In genomic region chr1:161388639-161389038, GRCh38 we compare ENCODE assay signal across 13 cellular contexts. TPM values are rescaled to one million over a fixed set of nuclear protein-coding genes. Genes with fewer than 3 reads are reported as not detected.
DNase-seq lines count a peak whose midpoint lies in the region; ATAC-seq and TF ChIP-seq lines count a peak whose summit lies in the region.
"Had no signal": no experiment of that assay in that cellular context is flagged by ENCODE, and none has a peak within 500 bp of the region (broad histone marks: within the 10 kb centered on the region; RNA-seq: fewer than 3 reads in every experiment).

No MANE protein-coding gene starts in this region.

- peak overlapping the region; percentile 96 for H3K4me3 Mint-ChIP-seq in activated naive CD4-positive, alpha-beta T cell treated with anti-CD3 and anti-CD28 coated beads for 36 hours
- peak overlapping the region; percentile 84 for H3K4me3 Mint-ChIP-seq in activated CD8-positive, alpha-beta T cell treated with anti-CD3 and anti-CD28 coated beads for 36 hours

- H3K36me3 ChIP-seq in suprapubic skin (no peaks in the 10 kb centered on the region), colonic mucosa (no peaks in the 10 kb centered on the region)
- H3K36me3 ChIP-seq: cardiac muscle cell, neutrophil had no signal

- H3K27ac ChIP-seq in suprapubic skin (peak overlapping the region; percentile 95), colonic mucosa (no peak overlapping the region)

- H3K4me1 Mint-ChIP-seq in activated naive CD4-positive, alpha-beta T cell treated with anti-CD3 and anti-CD28 coated beads for 36 hours (ENCODE audit: low read depth): peaks cover 50% of the 10 kb centered on the region
- peaks cover 40% of the 10 kb centered on the region for H3K4me1 Mint-ChIP-seq in activated CD8-positive, alpha-beta T cell treated with anti-CD3 and anti-CD28 coated beads for 36 hours (ENCODE audit: low read depth)

- peak overlapping the region; percentile 95 for H3K27ac Mint-ChIP-seq in activated naive CD4-positive, alpha-beta T cell treated with anti-CD3 and anti-CD28 coated beads for 36 hours
- no peak overlapping the region for H3K27ac Mint-ChIP-seq in activated CD8-positive, alpha-beta T cell treated with anti-CD3 and anti-CD28 coated beads for 36 hours

- H3K9me3 Mint-ChIP-seq in activated naive CD4-positive, alpha-beta T cell treated with anti-CD3 and anti-CD28 coated beads for 36 hours: no peaks in the 10 kb centered on the region
- no peaks in the 10 kb centered on the region for H3K9me3 Mint-ChIP-seq in activated CD8-positive, alpha-beta T cell treated with anti-CD3 and anti-CD28 coated beads for 36 hours

- no peak for TF ChIP-seq EP300 in suprapubic skin (IDR thresholded peaks at IDR 0.05)

- POLR2A ChIA-PET in activated CD8-positive, alpha-beta T cell treated with anti-CD3 and anti-CD28 coated beads for 36 hours (lab: Charles Lee): interaction anchor here (1.0 to 1.3 kb wide), 2 partner anchors 21 to 56 kb away, joined by 3 read pairs; no protein-coding TSS in a partner anchor

- H3K36me3 Mint-ChIP-seq in activated naive CD4-positive, alpha-beta T cell treated with anti-CD3 and anti-CD28 coated beads for 36 hours (ENCODE audit: low read depth): peaks cover 10% of the 10 kb centered on the region
- no peaks in the 10 kb centered on the region for H3K36me3 Mint-ChIP-seq in activated CD8-positive, alpha-beta T cell treated with anti-CD3 and anti-CD28 coated beads for 36 hours (ENCODE audit: low read depth)

- H3K4me1 ChIP-seq in suprapubic skin (peaks cover 15% of the 10 kb centered on the region), colonic mucosa (no peaks in the 10 kb centered on the region)

- no peaks in the 10 kb centered on the region for H3K27me3 ChIP-seq in suprapubic skin
- H3K27me3 ChIP-seq in colonic mucosa: no peaks in the 10 kb centered on the region
- H3K27me3 ChIP-seq: cardiac muscle cell, neutrophil had no signal

- no peak overlapping the region for H3K9ac ChIP-seq in colonic mucosa (ENCODE audit: low read depth in 2 of 2, low read length in 2 of 2)

- CTCF ChIA-PET in activated naive CD4-positive, alpha-beta T cell treated with anti-CD3 and anti-CD28 coated beads for 36 hours (lab: Charles Lee): interaction anchor here (0.8 kb wide), 1 partner anchor 161 kb away, joined by 4 read pairs; no protein-coding TSS in a partner anchor
- CTCF ChIA-PET in activated CD8-positive, alpha-beta T cell treated with anti-CD3 and anti-CD28 coated beads for 36 hours (lab: Charles Lee): interaction anchor here (0.6 to 1.5 kb wide), 4 partner anchors 9 to 197 kb away, joined by 3 to 8 read pairs (median 4); partner anchors contain the start of gene TOMM40L

- H3K9me3 ChIP-seq in suprapubic skin: no peaks in the 10 kb centered on the region
- H3K9me3 ChIP-seq in colonic mucosa: no peaks in the 10 kb centered on the region
- H3K9me3 ChIP-seq: neutrophil had no signal

- no peak for TF ChIP-seq POLR2A in suprapubic skin (IDR thresholded peaks at IDR 0.05)

- intact Hi-C loops in activated naive CD4-positive, alpha-beta T cell treated with anti-CD3 and anti-CD28 coated beads for 36 hours (cut with micrococcal nuclease): loop anchor here (5.0 kb wide), 1 partner anchor 321 kb away; the partner anchor contains the start of gene ARHGAP30
- intact Hi-C loops in activated CD8-positive, alpha-beta T cell treated with anti-CD3 and anti-CD28 coated beads for 36 hours (cut with micrococcal nuclease): no loop called here
- intact Hi-C loops in colonic mucosa (cut with DNase I) (loop anchor here (10.0 kb wide), 1 partner anchor 194 kb away; the partner anchor contains the start of gene ADAMTS4), cardiac septum (cut with DNase I) (loop anchor here (5.0 kb wide), 2 partner anchors 76 to 186 kb away; partner anchors contain the start of genes NDUFS2 and SDHC)

- DNase-seq in activated naive CD4-positive, alpha-beta T cell treated with anti-CD3 and anti-CD28 coated beads for 36 hours: no peak
- no peak for DNase-seq in activated naive CD4-positive, alpha-beta T cell (lab: John Stamatoyannopoulos, UW)
- DNase-seq in activated CD8-positive, alpha-beta T cell treated with anti-CD3 and anti-CD28 coated beads for 36 hours: peak; percentile 21
- DNase-seq in iPS-NIHi11 (ENCODE audit: low spot score) (peak; percentile 23), suprapubic skin (ENCODE audit: low spot score in 2 of 2) (no peak), colonic mucosa (no peak), middle frontal gyrus (ENCODE audit: extremely low spot score, low spot score) (no peak), cardiac septum (ENCODE audit: low spot score) (no peak)
- DNase-seq: kidney, NCI-H748 treated with DMSO at 0.1 percent for 48 hours had no signal

- H3K27me3 Mint-ChIP-seq in activated naive CD4-positive, alpha-beta T cell treated with anti-CD3 and anti-CD28 coated beads for 36 hours (ENCODE audit: low read depth): no peaks in the 10 kb centered on the region
- no peaks in the 10 kb centered on the region for H3K27me3 Mint-ChIP-seq in activated CD8-positive, alpha-beta T cell treated with anti-CD3 and anti-CD28 coated beads for 36 hours

- no peak for ATAC-seq in activated CD8-positive, alpha-beta T cell treated with anti-CD3 and anti-CD28 coated beads for 36 hours
- ATAC-seq: SK-N-SH treated with all-trans-retinoic acid at 6 μM for 48 hours had no signal

- H3K4me3 ChIP-seq in suprapubic skin (no peak overlapping the region), colonic mucosa (no peak overlapping the region)

- 85% methylated on average over 3 of the region's 3 CpGs for WGBS in suprapubic skin

- no peak for TF ChIP-seq CTCF in activated CD8-positive, alpha-beta T cell treated with anti-CD3 and anti-CD28 coated beads for 36 hours (IDR thresholded peaks at IDR 0.05)
- TF ChIP-seq CTCF in suprapubic skin (IDR thresholded peaks at IDR 0.05): no peak
- TF ChIP-seq CTCF in colonic mucosa (IDR thresholded peaks at IDR 0.05): no peak

RNA-seq across cellular contexts. Expression of gene CFAP126, which starts 21.0 kb away (rescaled TPM):
- not detected for total RNA-seq in activated naive CD4-positive, alpha-beta T cell treated with anti-CD3 and anti-CD28 coated beads for 36 hours
- total RNA-seq in activated CD8-positive, alpha-beta T cell treated with anti-CD3 and anti-CD28 coated beads for 36 hours: not detected
- total RNA-seq in suprapubic skin (not detected), colonic mucosa (not detected), cardiac septum (not detected)
- total RNA-seq: cardiac muscle cell had no signal

Comparison
In these comparisons a context has a peak if more than half of its experiments do, and no peak if none do; other contexts are left out.
1. DNase-seq: peak in activated CD8-positive, alpha-beta T cell treated with anti-CD3 and anti-CD28 coated beads for 36 hours (single experiment) and iPS-NIHi11 (single experiment); none in activated naive CD4-positive, alpha-beta T cell treated with anti-CD3 and anti-CD28 coated beads for 36 hours (single experiment), activated naive CD4-positive, alpha-beta T cell (0 of 4), suprapubic skin (0 of 2), colonic mucosa (single experiment), middle frontal gyrus (single experiment) and cardiac septum (single experiment).